Comparison of ENCODE assay signal across 1 cellular context in the genomic region with DNA sequence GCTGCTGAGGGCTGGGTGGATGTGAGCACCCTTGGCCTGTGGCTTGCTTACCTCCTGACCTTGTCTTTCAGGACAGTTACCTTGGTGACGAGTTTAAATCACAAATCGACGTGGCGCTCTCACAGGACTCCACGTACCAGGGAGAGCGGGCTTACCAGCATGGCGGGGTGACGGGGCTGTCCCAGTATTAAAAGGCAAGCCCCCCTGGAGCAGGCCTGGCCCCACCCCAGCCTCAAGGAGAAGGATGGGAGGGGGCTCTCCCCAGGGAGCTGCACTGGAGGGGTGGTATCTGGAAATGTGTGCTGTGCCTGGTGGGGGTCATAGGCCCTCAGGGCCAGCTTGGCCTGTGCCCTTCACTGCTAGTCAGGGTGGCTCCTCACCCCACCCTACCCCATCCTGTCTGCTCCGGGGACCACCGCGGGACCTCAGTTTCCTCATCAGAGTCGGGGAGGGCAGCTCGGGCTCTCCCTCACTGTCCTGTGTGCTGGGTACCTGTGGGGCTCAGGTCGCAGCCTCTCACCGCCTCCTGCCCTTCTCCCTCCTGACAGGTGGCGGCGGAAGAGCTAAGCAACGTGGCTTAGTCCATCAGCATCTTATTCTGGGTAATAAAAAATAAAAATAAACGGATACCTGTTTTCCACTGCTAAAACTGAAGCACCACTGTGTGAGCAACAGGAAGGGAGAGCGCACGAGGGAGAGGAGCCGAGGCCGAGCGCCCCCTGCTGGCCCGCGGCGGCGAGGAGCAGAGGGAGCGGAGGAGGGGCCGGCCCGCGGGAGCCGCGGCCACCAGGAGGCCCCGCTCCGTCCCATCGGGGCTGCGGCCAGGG.
TF ChIP-seq lines count a peak whose summit lies in the region.

No MANE protein-coding gene starts in this region.

TF ChIP-seq in HepG2, 621 proteins besides CTCF, POLR2A, EP300 and RAD21 (continued from another document):
- TF ChIP-seq, protein P1, sequence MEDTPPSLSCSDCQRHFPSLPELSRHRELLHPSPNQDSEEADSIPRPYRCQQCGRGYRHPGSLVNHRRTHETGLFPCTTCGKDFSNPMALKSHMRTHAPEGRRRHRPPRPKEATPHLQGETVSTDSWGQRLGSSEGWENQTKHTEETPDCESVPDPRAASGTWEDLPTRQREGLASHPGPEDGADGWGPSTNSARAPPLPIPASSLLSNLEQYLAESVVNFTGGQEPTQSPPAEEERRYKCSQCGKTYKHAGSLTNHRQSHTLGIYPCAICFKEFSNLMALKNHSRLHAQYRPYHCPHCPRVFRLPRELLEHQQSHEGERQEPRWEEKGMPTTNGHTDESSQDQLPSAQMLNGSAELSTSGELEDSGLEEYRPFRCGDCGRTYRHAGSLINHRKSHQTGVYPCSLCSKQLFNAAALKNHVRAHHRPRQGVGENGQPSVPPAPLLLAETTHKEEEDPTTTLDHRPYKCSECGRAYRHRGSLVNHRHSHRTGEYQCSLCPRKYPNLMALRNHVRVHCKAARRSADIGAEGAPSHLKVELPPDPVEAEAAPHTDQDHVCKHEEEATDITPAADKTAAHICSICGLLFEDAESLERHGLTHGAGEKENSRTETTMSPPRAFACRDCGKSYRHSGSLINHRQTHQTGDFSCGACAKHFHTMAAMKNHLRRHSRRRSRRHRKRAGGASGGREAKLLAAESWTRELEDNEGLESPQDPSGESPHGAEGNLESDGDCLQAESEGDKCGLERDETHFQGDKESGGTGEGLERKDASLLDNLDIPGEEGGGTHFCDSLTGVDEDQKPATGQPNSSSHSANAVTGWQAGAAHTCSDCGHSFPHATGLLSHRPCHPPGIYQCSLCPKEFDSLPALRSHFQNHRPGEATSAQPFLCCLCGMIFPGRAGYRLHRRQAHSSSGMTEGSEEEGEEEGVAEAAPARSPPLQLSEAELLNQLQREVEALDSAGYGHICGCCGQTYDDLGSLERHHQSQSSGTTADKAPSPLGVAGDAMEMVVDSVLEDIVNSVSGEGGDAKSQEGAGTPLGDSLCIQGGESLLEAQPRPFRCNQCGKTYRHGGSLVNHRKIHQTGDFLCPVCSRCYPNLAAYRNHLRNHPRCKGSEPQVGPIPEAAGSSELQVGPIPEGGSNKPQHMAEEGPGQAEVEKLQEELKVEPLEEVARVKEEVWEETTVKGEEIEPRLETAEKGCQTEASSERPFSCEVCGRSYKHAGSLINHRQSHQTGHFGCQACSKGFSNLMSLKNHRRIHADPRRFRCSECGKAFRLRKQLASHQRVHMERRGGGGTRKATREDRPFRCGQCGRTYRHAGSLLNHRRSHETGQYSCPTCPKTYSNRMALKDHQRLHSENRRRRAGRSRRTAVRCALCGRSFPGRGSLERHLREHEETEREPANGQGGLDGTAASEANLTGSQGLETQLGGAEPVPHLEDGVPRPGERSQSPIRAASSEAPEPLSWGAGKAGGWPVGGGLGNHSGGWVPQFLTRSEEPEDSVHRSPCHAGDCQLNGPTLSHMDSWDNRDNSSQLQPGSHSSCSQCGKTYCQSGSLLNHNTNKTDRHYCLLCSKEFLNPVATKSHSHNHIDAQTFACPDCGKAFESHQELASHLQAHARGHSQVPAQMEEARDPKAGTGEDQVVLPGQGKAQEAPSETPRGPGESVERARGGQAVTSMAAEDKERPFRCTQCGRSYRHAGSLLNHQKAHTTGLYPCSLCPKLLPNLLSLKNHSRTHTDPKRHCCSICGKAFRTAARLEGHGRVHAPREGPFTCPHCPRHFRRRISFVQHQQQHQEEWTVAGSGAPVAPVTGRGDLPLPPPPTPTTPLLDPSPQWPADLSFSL (CRISPR knock-in tag; IDR thresholded peaks at IDR 0.05): no peak
- TF ChIP-seq, protein P2, sequence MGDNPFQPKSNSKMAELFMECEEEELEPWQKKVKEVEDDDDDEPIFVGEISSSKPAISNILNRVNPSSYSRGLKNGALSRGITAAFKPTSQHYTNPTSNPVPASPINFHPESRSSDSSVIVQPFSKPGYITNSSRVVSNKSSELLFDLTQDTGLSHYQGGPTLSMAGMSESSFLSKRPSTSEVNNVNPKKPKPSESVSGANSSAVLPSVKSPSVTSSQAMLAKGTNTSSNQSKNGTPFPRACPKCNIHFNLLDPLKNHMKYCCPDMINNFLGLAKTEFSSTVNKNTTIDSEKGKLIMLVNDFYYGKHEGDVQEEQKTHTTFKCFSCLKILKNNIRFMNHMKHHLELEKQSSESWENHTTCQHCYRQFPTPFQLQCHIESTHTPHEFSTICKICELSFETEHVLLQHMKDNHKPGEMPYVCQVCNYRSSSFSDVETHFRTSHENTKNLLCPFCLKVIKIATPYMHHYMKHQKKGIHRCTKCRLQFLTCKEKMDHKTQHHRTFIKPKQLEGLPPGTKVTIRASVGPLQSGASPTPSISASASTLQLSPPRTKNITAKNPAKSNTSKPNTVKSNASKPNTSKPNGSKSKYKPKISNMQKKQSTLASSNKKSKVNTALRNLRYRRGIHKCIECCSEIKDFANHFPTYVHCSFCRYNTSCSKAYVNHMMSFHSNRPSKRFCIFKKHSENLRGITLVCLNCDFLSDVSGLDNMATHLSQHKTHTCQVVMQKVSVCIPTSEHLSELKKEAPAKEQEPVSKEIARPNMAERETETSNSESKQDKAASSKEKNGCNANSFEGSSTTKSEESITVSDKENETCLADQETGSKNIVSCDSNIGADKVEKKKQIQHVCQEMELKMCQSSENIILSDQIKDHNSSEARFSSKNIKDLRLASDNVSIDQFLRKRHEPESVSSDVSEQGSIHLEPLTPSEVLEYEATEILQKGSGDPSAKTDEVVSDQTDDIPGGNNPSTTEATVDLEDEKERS (CRISPR knock-in tag; IDR thresholded peaks at IDR 0.05): no peak
- TF ChIP-seq ZNF253 (CRISPR knock-in tag; IDR thresholded peaks at IDR 0.05; ENCODE audit: borderline replicate concordance) (no peak), AKAP8 (CRISPR knock-in tag; IDR thresholded peaks at IDR 0.05) (no peak), SAP130 (CRISPR knock-in tag; IDR thresholded peaks at IDR 0.05; ENCODE audit: low read depth) (peak; percentile 16; the same call in 1 of the 2 replicates), SMYD3 (CRISPR knock-in tag; IDR thresholded peaks at IDR 0.05) (no peak), ZNF225 (CRISPR knock-in tag; IDR thresholded peaks at IDR 0.05) (no peak), RBM22 (optimal IDR thresholded peaks at IDR 0.05; ENCODE audit: low read length) (peak; percentile 73), HOXD1 (CRISPR knock-in tag; IDR thresholded peaks at IDR 0.05) (no peak), ZNF619 (CRISPR knock-in tag; IDR thresholded peaks at IDR 0.05) (no peak), ERF (CRISPR knock-in tag; IDR thresholded peaks at IDR 0.05) (peak; percentile 49; the same call in 1 of the 2 replicates), THAP11 (CRISPR knock-in tag; IDR thresholded peaks at IDR 0.05) (no peak), RFX1 (IDR thresholded peaks at IDR 0.05) (no peak), MED1 (CRISPR knock-in tag; IDR thresholded peaks at IDR 0.05) (no peak), NFE2 (CRISPR knock-in tag; IDR thresholded peaks at IDR 0.05) (no peak), HDAC1 (CRISPR knock-in tag; IDR thresholded peaks at IDR 0.05) (no peak), KDM2A (CRISPR knock-in tag; IDR thresholded peaks at IDR 0.05; ENCODE audit: borderline replicate concordance, low read depth) (peak; percentile 76)
- TF ChIP-seq, protein P3, sequence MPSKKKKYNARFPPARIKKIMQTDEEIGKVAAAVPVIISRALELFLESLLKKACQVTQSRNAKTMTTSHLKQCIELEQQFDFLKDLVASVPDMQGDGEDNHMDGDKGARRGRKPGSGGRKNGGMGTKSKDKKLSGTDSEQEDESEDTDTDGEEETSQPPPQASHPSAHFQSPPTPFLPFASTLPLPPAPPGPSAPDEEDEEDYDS (CRISPR knock-in tag; IDR thresholded peaks at IDR 0.05): 0 out of 2 replicates have a peak, but pooled peaks have one; percentile 9
- TF ChIP-seq, protein P4, sequence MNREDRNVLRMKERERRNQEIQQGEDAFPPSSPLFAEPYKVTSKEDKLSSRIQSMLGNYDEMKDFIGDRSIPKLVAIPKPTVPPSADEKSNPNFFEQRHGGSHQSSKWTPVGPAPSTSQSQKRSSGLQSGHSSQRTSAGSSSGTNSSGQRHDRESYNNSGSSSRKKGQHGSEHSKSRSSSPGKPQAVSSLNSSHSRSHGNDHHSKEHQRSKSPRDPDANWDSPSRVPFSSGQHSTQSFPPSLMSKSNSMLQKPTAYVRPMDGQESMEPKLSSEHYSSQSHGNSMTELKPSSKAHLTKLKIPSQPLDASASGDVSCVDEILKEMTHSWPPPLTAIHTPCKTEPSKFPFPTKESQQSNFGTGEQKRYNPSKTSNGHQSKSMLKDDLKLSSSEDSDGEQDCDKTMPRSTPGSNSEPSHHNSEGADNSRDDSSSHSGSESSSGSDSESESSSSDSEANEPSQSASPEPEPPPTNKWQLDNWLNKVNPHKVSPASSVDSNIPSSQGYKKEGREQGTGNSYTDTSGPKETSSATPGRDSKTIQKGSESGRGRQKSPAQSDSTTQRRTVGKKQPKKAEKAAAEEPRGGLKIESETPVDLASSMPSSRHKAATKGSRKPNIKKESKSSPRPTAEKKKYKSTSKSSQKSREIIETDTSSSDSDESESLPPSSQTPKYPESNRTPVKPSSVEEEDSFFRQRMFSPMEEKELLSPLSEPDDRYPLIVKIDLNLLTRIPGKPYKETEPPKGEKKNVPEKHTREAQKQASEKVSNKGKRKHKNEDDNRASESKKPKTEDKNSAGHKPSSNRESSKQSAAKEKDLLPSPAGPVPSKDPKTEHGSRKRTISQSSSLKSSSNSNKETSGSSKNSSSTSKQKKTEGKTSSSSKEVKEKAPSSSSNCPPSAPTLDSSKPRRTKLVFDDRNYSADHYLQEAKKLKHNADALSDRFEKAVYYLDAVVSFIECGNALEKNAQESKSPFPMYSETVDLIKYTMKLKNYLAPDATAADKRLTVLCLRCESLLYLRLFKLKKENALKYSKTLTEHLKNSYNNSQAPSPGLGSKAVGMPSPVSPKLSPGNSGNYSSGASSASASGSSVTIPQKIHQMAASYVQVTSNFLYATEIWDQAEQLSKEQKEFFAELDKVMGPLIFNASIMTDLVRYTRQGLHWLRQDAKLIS (CRISPR knock-in tag; IDR thresholded peaks at IDR 0.05): no peak
- TF ChIP-seq, protein P5, sequence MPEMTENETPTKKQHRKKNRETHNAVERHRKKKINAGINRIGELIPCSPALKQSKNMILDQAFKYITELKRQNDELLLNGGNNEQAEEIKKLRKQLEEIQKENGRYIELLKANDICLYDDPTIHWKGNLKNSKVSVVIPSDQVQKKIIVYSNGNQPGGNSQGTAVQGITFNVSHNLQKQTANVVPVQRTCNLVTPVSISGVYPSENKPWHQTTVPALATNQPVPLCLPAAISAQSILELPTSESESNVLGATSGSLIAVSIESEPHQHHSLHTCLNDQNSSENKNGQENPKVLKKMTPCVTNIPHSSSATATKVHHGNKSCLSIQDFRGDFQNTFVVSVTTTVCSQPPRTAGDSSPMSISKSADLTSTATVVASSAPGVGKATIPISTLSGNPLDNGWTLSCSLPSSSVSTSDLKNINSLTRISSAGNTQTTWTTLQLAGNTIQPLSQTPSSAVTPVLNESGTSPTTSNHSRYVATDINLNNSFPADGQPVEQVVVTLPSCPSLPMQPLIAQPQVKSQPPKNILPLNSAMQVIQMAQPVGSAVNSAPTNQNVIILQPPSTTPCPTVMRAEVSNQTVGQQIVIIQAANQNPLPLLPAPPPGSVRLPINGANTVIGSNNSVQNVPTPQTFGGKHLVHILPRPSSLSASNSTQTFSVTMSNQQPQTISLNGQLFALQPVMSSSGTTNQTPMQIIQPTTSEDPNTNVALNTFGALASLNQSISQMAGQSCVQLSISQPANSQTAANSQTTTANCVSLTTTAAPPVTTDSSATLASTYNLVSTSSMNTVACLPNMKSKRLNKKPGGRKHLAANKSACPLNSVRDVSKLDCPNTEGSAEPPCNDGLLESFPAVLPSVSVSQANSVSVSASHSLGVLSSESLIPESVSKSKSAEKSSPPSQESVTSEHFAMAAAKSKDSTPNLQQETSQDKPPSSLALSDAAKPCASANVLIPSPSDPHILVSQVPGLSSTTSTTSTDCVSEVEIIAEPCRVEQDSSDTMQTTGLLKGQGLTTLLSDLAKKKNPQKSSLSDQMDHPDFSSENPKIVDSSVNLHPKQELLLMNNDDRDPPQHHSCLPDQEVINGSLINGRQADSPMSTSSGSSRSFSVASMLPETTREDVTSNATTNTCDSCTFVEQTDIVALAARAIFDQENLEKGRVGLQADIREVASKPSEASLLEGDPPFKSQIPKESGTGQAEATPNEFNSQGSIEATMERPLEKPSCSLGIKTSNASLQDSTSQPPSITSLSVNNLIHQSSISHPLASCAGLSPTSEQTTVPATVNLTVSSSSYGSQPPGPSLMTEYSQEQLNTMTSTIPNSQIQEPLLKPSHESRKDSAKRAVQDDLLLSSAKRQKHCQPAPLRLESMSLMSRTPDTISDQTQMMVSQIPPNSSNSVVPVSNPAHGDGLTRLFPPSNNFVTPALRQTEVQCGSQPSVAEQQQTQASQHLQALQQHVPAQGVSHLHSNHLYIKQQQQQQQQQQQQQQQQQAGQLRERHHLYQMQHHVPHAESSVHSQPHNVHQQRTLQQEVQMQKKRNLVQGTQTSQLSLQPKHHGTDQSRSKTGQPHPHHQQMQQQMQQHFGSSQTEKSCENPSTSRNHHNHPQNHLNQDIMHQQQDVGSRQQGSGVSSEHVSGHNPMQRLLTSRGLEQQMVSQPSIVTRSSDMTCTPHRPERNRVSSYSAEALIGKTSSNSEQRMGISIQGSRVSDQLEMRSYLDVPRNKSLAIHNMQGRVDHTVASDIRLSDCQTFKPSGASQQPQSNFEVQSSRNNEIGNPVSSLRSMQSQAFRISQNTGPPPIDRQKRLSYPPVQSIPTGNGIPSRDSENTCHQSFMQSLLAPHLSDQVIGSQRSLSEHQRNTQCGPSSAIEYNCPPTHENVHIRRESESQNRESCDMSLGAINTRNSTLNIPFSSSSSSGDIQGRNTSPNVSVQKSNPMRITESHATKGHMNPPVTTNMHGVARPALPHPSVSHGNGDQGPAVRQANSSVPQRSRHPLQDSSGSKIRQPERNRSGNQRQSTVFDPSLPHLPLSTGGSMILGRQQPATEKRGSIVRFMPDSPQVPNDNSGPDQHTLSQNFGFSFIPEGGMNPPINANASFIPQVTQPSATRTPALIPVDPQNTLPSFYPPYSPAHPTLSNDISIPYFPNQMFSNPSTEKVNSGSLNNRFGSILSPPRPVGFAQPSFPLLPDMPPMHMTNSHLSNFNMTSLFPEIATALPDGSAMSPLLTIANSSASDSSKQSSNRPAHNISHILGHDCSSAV (CRISPR knock-in tag; IDR thresholded peaks at IDR 0.05; ENCODE audit: borderline replicate concordance): no peak
- TF ChIP-seq, protein P6, sequence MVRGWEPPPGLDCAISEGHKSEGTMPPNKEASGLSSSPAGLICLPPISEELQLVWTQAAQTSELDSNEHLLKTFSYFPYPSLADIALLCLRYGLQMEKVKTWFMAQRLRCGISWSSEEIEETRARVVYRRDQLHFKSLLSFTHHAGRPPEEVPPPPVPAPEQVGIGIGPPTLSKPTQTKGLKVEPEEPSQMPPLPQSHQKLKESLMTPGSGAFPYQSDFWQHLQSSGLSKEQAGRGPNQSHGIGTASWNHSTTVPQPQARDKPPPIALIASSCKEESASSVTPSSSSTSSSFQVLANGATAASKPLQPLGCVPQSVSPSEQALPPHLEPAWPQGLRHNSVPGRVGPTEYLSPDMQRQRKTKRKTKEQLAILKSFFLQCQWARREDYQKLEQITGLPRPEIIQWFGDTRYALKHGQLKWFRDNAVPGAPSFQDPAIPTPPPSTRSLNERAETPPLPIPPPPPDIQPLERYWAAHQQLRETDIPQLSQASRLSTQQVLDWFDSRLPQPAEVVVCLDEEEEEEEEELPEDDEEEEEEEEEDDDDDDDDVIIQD (CRISPR knock-in tag; IDR thresholded peaks at IDR 0.05; ENCODE audit: low read depth): no peak
